In genomic region chr22:23774114-23774921, GRCh38 we compare ENCODE assay signal across 1 cellular context.
A peak's percentile ranks its signal among the peaks of the same experiment; 100 is the strongest.
TF ChIP-seq lines count a peak whose summit lies in the region.

No MANE protein-coding gene starts in this region.

TF ChIP-seq in HepG2, 621 proteins besides CTCF, POLR2A, EP300 and RAD21 (continued from another document):
- TF ChIP-seq HBP1 (CRISPR knock-in tag; IDR thresholded peaks at IDR 0.05; ENCODE audit: low read depth) (0 out of 2 replicates have a peak, but pooled peaks have one; percentile 33), ELF4 (CRISPR knock-in tag; IDR thresholded peaks at IDR 0.05; ENCODE audit: borderline replicate concordance) (no peak), ZNF549 (CRISPR knock-in tag; IDR thresholded peaks at IDR 0.05) (no peak), MED8 (CRISPR knock-in tag; IDR thresholded peaks at IDR 0.05; ENCODE audit: insufficient replicate concordance) (peak; percentile 22), ZNF263 (CRISPR knock-in tag; IDR thresholded peaks at IDR 0.05) (no peak; the same call in 1 of the 2 replicates), FOXC1 (CRISPR knock-in tag; IDR thresholded peaks at IDR 0.05; ENCODE audit: borderline replicate concordance) (peak; percentile 21; the same call in 1 of the 2 replicates), ZNF740 (CRISPR knock-in tag; IDR thresholded peaks at IDR 0.05) (no peak), SALL1 (CRISPR knock-in tag; IDR thresholded peaks at IDR 0.05) (peak; percentile 92), KLF12 (CRISPR knock-in tag; IDR thresholded peaks at IDR 0.05; ENCODE audit: borderline replicate concordance) (0 out of 2 replicates have a peak, but pooled peaks have one; percentile 71), GZF1 (CRISPR knock-in tag; IDR thresholded peaks at IDR 0.05) (no peak), ZNF687 (CRISPR knock-in tag; IDR thresholded peaks at IDR 0.05) (peak; percentile 89), YEATS2 (CRISPR knock-in tag; IDR thresholded peaks at IDR 0.05; ENCODE audit: borderline replicate concordance) (peak; percentile 59; the same call in 1 of the 2 replicates), MYC (CRISPR knock-in tag; IDR thresholded peaks at IDR 0.05; ENCODE audit: borderline replicate concordance) (peak; percentile 27; the same call in 1 of the 2 replicates), HIC2 (CRISPR knock-in tag; IDR thresholded peaks at IDR 0.05; ENCODE audit: low read depth) (peak; percentile 99), ASH2L (IDR thresholded peaks at IDR 0.05; ENCODE audit: insufficient read length, low read depth, low read length) (peak; percentile 53), ZNF256 (CRISPR knock-in tag; conservative IDR thresholded peaks at IDR 0.05) (0 out of 2 replicates have a peak, but pooled peaks have one; percentile 44), MEIS1 (CRISPR knock-in tag; IDR thresholded peaks at IDR 0.05; ENCODE audit: borderline replicate concordance) (peak; percentile 84; the same call in 1 of the 2 replicates), ZNF354B (CRISPR knock-in tag; IDR thresholded peaks at IDR 0.05) (no peak), HMGXB3 (CRISPR knock-in tag; IDR thresholded peaks at IDR 0.05; ENCODE audit: borderline replicate concordance) (peak; percentile 71; the same call in 1 of the 2 replicates), ZBTB43 (CRISPR knock-in tag; conservative IDR thresholded peaks at IDR 0.05) (peak; percentile 40; the same call in 1 of the 2 replicates), NONO (IDR thresholded peaks at IDR 0.05) (no peak), NONO (CRISPR knock-in tag; conservative IDR thresholded peaks at IDR 0.05) (peak; percentile 94), RELA (CRISPR knock-in tag; IDR thresholded peaks at IDR 0.05) (no peak), TFE3 (CRISPR knock-in tag; IDR thresholded peaks at IDR 0.05) (peak; percentile 59; the same call in 1 of the 2 replicates), MEIS2 (CRISPR knock-in tag; IDR thresholded peaks at IDR 0.05) (peak; percentile 91), SP4 (CRISPR knock-in tag; IDR thresholded peaks at IDR 0.05) (0 out of 2 replicates have a peak, but pooled peaks have one; percentile 24), HOXA3 (CRISPR knock-in tag; IDR thresholded peaks at IDR 0.05) (peak; percentile 75; the same call in 1 of the 2 replicates), ZFP36L1 (CRISPR knock-in tag; IDR thresholded peaks at IDR 0.05) (peak; percentile 81; the same call in 1 of the 2 replicates), ZNF569 (CRISPR knock-in tag; IDR thresholded peaks at IDR 0.05; ENCODE audit: borderline replicate concordance) (no peak), SKI (IDR thresholded peaks at IDR 0.05; ENCODE audit: partially characterized antibody) (peak; percentile 91), LBX2 (CRISPR knock-in tag; IDR thresholded peaks at IDR 0.05; ENCODE audit: borderline replicate concordance) (0 out of 2 replicates have a peak, but pooled peaks have one; percentile 21), ZNF557 (CRISPR knock-in tag; IDR thresholded peaks at IDR 0.05) (no peak), HNRNPL (IDR thresholded peaks at IDR 0.05; ENCODE audit: low read depth, low read length) (peak; percentile 88), ZSCAN12 (CRISPR knock-in tag; IDR thresholded peaks at IDR 0.05) (no peak), ZNF460 (CRISPR knock-in tag; IDR thresholded peaks at IDR 0.05; ENCODE audit: borderline replicate concordance) (no peak; the same call in 1 of the 2 replicates), ZKSCAN5 (CRISPR knock-in tag; IDR thresholded peaks at IDR 0.05) (no peak), HMGA1 (CRISPR knock-in tag; conservative IDR thresholded peaks at IDR 0.05) (no peak), DBP (CRISPR knock-in tag; IDR thresholded peaks at IDR 0.05; ENCODE audit: not compliant biosample characterization) (no peak), HOXA5 (CRISPR knock-in tag; IDR thresholded peaks at IDR 0.05) (no peak), SMARCC2 (IDR thresholded peaks at IDR 0.05) (no peak)
